Comparison of ENCODE assay signal across 9 cellular contexts in the genomic region with DNA sequence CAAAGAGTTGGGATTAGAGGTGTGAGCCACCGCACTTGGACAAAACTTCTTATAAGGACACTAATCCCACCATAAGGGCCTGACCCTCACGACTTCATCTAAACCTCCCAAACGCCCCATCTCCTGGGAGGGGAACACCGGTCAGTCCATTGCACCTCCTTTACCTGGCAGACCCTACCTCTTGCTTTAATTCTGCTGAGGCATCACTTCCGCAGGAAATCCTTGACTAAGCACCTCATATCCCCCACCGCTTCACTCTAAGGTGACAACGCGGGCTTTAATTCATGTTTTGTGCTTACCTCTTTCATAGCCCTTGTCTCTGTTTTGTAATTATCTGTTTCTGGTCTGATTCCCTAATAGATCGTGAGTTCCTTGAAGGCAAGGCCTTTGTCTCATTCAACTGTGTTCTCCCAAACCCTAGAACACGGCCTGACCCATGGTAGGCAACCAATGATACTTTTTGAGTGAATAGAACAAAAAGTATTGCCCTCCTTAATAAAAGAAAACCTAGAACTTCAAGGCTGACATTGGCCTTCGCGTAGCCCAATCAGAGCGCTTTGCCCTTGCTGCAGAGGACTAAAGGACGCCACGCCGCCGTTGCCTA. TPM values are rescaled to one million over a fixed set of nuclear protein-coding genes. Genes with fewer than 3 reads are reported as not detected.
DNase-seq lines count a peak whose midpoint lies in the region; ATAC-seq, FAIRE-seq and TF ChIP-seq lines count a peak whose summit lies in the region.
"Had no signal": no experiment of that assay in that cellular context is flagged by ENCODE, and none has a peak within 500 bp of the region (broad histone marks: within the 10 kb centered on the region; RNA-seq: fewer than 3 reads in every experiment).

No MANE protein-coding gene starts in this region.

- no peaks in the 10 kb centered on the region for H3K36me3 Mint-ChIP-seq in astrocyte (ENCODE audit: low read depth, unreplicated experiment)
- H3K36me3 Mint-ChIP-seq in naive thymus-derived CD4-positive, alpha-beta T cell = peaks cover 0 to 8% (median 0%) of the 10 kb centered on the region in 5 donors

- peak overlapping the region; percentile 88 for H3K4me3 Mint-ChIP-seq in astrocyte (ENCODE audit: unreplicated experiment)
- peak overlapping the region; percentile 85 to 97 (median 91) for H3K4me3 Mint-ChIP-seq in naive thymus-derived CD4-positive, alpha-beta T cell

- H2AFZ ChIP-seq in astrocyte (ENCODE audit: low read depth, low read length) = peak overlapping the region; percentile 41

- H3K4me3 ChIP-seq in astrocyte (ENCODE audit: insufficient read depth, low read depth, low read length) = no peak overlapping the region
- no peak overlapping the region for H3K4me3 ChIP-seq in naive thymus-derived CD4-positive, alpha-beta T cell (ENCODE audit: low read length)

- POLR2A ChIA-PET in HEK293T (lab: Yijun Ruan, JAX) = interaction anchor here (0.6 to 3.1 kb wide), 18 partner anchors 9 to 212 kb away, joined by 3 to 39 read pairs (median 6); no protein-coding TSS in a partner anchor
- POLR2A ChIA-PET in naive thymus-derived CD4-positive, alpha-beta T cell (lab: Charles Lee) = interaction anchor here (0.7 to 3.3 kb wide), 9 partner anchors 11 to 531 kb away, joined by 3 to 81 read pairs (median 5); a partner anchor contains a TSS

- peaks cover 14% of the 10 kb centered on the region for H3K79me2 ChIP-seq in astrocyte (ENCODE audit: insufficient read depth, low read length)

- ATAC-seq in naive thymus-derived CD4-positive, alpha-beta T cell = no peak

- no peak overlapping the region for H3K9ac ChIP-seq in astrocyte (ENCODE audit: low read length)

- H3K27me3 Mint-ChIP-seq in astrocyte (ENCODE audit: low read depth, unreplicated experiment) = peaks cover 20% of the 10 kb centered on the region
- peaks cover 0 to 18% (median 6%) of the 10 kb centered on the region in 5 donors for H3K27me3 Mint-ChIP-seq in naive thymus-derived CD4-positive, alpha-beta T cell

- peak overlapping the region; percentile 94 for H3K4me2 ChIP-seq in astrocyte (ENCODE audit: low read length)

- peak overlapping the region; percentile 1 for H3K27ac Mint-ChIP-seq in astrocyte (ENCODE audit: unreplicated experiment)
- H3K27ac Mint-ChIP-seq in naive thymus-derived CD4-positive, alpha-beta T cell = peak overlapping the region; percentile 77 to 96 (median 88)

- peaks cover 9% of the 10 kb centered on the region for H3K27me3 ChIP-seq in astrocyte (ENCODE audit: insufficient read depth, low read length)
- H3K27me3 ChIP-seq in naive thymus-derived CD4-positive, alpha-beta T cell (ENCODE audit: control insufficient read depth in 2 of 2, insufficient read depth in 2 of 2, low read length in 2 of 2) = no peaks in the 10 kb centered on the region
- H3K27me3 ChIP-seq: Peyer's patch had no signal

- CTCF ChIA-PET in HEK293T (lab: Yijun Ruan, JAX) = interaction anchor here (0.7 to 3.0 kb wide), 2 partner anchors 12 to 30 kb away, joined by 3 to 10 read pairs; no protein-coding TSS in a partner anchor
- CTCF ChIA-PET in naive thymus-derived CD4-positive, alpha-beta T cell (lab: Charles Lee) = interaction anchor here (0.9 to 3.0 kb wide), 4 partner anchors 16 to 44 kb away, joined by 3 to 10 read pairs (median 8); no protein-coding TSS in a partner anchor

- peak overlapping the region; percentile 76 for H3K27ac ChIP-seq in 22Rv1
- H3K27ac ChIP-seq in astrocyte (ENCODE audit: low read depth, low read length) = no peak overlapping the region
- H3K27ac ChIP-seq in naive thymus-derived CD4-positive, alpha-beta T cell (ENCODE audit: low read depth, low read length) = peak overlapping the region; percentile 52

- H3K9me3 Mint-ChIP-seq in astrocyte (ENCODE audit: unreplicated experiment) = no peaks in the 10 kb centered on the region
- peaks cover 0 to 2% (median 0%) of the 10 kb centered on the region in 11 donors for H3K9me3 Mint-ChIP-seq in naive thymus-derived CD4-positive, alpha-beta T cell

- TF ChIP-seq CTCF in 22Rv1 (IDR thresholded peaks at IDR 0.05) = no peak
- no peak for TF ChIP-seq CTCF in astrocyte (IDR thresholded peaks at IDR 0.05; ENCODE audit: insufficient read depth, low read depth, low read length)

- peaks cover 1% of the 10 kb centered on the region for H3K4me1 Mint-ChIP-seq in astrocyte (ENCODE audit: low read depth, unreplicated experiment)
- peaks cover 25 to 46% (median 43%) of the 10 kb centered on the region in 7 donors for H3K4me1 Mint-ChIP-seq in naive thymus-derived CD4-positive, alpha-beta T cell

- H3K36me3 ChIP-seq in astrocyte (ENCODE audit: insufficient read depth, low read length) = no peaks in the 10 kb centered on the region
- H3K36me3 ChIP-seq in naive thymus-derived CD4-positive, alpha-beta T cell (ENCODE audit: control insufficient read depth in 2 of 3, insufficient read depth in 3 of 3, low read length in 3 of 3) = no peaks in the 10 kb centered on the region
- H3K36me3 ChIP-seq: Peyer's patch had no signal

- intact Hi-C loops in naive thymus-derived CD4-positive, alpha-beta T cell (cut with micrococcal nuclease) = loop anchor here (1.0 to 10.0 kb wide), 13 partner anchors 17 to 1390 kb away; a partner anchor contains a TSS

- no peaks in the 10 kb centered on the region for H3K9me3 ChIP-seq in astrocyte (ENCODE audit: insufficient read depth, low read depth, low read length)
- no peaks in the 10 kb centered on the region for H3K9me3 ChIP-seq in naive thymus-derived CD4-positive, alpha-beta T cell (ENCODE audit: control insufficient read depth in 2 of 3, low read length in 3 of 3)
- H3K9me3 ChIP-seq: Peyer's patch had no signal

- no peaks in the 10 kb centered on the region for H4K20me1 ChIP-seq in astrocyte (ENCODE audit: insufficient read depth, low read length)

- DNase-seq in HEK293T (ENCODE audit: extremely low spot score) (no peak), astrocyte (ENCODE audit: low read depth) (no peak), hippocampal formation (lab: John Stamatoyannopoulos, UW) (no peak), dedifferentiated amniotic fluid mesenchymal stem cell (ENCODE audit: extremely low spot score) (no peak), NCI-H748 (lab: John Stamatoyannopoulos, UW; ENCODE audit: unreplicated experiment) (no peak), COLO829 (ENCODE audit: low spot score) (no peak)
- DNase-seq in naive thymus-derived CD4-positive, alpha-beta T cell = no peak

- no peak for FAIRE-seq in astrocyte (lab: Jason Lieb, UNC)

- peaks cover 8% of the 10 kb centered on the region for H3K4me1 ChIP-seq in astrocyte (ENCODE audit: insufficient read depth, low read length)
- peaks cover 12 to 21% of the 10 kb centered on the region in 2 donors for H3K4me1 ChIP-seq in naive thymus-derived CD4-positive, alpha-beta T cell (ENCODE audit: control insufficient read depth in 2 of 2, insufficient read depth in 2 of 2, low read length in 2 of 2)

TF ChIP-seq in HEK293T, 16 proteins besides CTCF, POLR2A, EP300 and RAD21:
- TF ChIP-seq FOXM1 (IDR thresholded peaks at IDR 0.05; ENCODE audit: borderline replicate concordance) (no peak), L3MBTL2 (conservative IDR thresholded peaks at IDR 0.05) (peak; percentile 69)
- TF ChIP-seq, protein P1, sequence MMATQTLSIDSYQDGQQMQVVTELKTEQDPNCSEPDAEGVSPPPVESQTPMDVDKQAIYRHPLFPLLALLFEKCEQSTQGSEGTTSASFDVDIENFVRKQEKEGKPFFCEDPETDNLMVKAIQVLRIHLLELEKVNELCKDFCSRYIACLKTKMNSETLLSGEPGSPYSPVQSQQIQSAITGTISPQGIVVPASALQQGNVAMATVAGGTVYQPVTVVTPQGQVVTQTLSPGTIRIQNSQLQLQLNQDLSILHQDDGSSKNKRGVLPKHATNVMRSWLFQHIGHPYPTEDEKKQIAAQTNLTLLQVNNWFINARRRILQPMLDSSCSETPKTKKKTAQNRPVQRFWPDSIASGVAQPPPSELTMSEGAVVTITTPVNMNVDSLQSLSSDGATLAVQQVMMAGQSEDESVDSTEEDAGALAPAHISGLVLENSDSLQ (IDR thresholded peaks at IDR 0.05) = 0 out of 2 replicates have a peak, but pooled peaks have one; percentile 16
TF ChIP-seq in HEK293T: peak in this region for 2.

RNA-seq across cellular contexts. Expression of a gene that starts 0.5 kb away (rescaled TPM):
- total RNA-seq in astrocyte = 11.0 and 13.2 TPM in 2 replicates
- 100 to 1,000 TPM in 2 of 5 experiments, 10 to 100 TPM in 3; 36.9 to 112 (median 41.8) TPM for total RNA-seq in naive thymus-derived CD4-positive, alpha-beta T cell
- 10 to 100 TPM in 1 of 2 donors, 1 to 10 TPM in 1; 9.1 to 11.7 TPM for polyA plus RNA-seq in naive thymus-derived CD4-positive, alpha-beta T cell

RNA-seq across cellular contexts. Expression of a gene that starts 36.0 kb away (rescaled TPM):
- 14.2 and 16.0 TPM in 2 replicates for total RNA-seq in astrocyte
- total RNA-seq in naive thymus-derived CD4-positive, alpha-beta T cell = 10 to 100 TPM; 32.7 to 84.0 (median 55.4) TPM
- polyA plus RNA-seq in naive thymus-derived CD4-positive, alpha-beta T cell = 100 to 1,000 TPM; 199 to 240 TPM
